16 cellular contexts compared by ENCODE assay signal in genomic region chr2:48767330-48767729, GRCh38. TPM values are rescaled to one million over a fixed set of nuclear protein-coding genes. Genes with fewer than 3 reads are reported as not detected.
"Had no signal": no experiment of that assay in that cellular context is flagged by ENCODE, and none has a peak within 500 bp of the region (broad histone marks: within the 10 kb centered on the region; RNA-seq: fewer than 3 reads in every experiment).

No MANE protein-coding gene starts in this region.

- DNase-seq: activated effector memory CD4-positive, alpha-beta T cell treated with Interleukin-2 at 50 U/mL for 16 hours; activated T-cell treated with anti-CD3 and anti-CD28 coated beads, Interleukin-2, amount 50 U/mL, for 24 hours; amniotic stem cell; body of pancreas; effector memory CD8-positive, alpha-beta T cell; hippocampal formation; left colon; naive thymus-derived CD4-positive, alpha-beta T cell; occipital lobe; spleen; stimulated activated CD4-positive, alpha-beta T cell treated with anti-CD3 and anti-CD28 coated beads, Interleukin-1b, Interleukin-23, amount 100 ng/mL, for 48 hours; stimulated activated naive B cell treated with anti-CD40 and anti-IgM and Interleukin-4, amounts not matched to agents 10 μg/mL and 1 μg/mL and 100 μg/mL, for 72 hours; substantia nigra; transverse colon had no signal

- ATAC-seq: body of pancreas; effector memory CD8-positive, alpha-beta T cell; gastroesophageal sphincter; left colon; naive thymus-derived CD4-positive, alpha-beta T cell; sciatic nerve; stimulated activated naive B cell treated with anti-CD40 and anti-IgM and Interleukin-4, amounts not matched to agents 10 μg/mL and 1 μg/mL and 100 μg/mL, for 72 hours had no signal

- H3K4me3 ChIP-seq: body of pancreas, gastroesophageal sphincter, spleen, transverse colon had no signal

- H3K9me3 ChIP-seq: body of pancreas, transverse colon had no signal

RNA-seq across cellular contexts. Expression of gene LHCGR, which starts 11.8 kb away (rescaled TPM):
- polyA plus RNA-seq: naive thymus-derived CD4-positive, alpha-beta T cell had no signal
